7 cellular contexts compared by ENCODE assay signal in genomic region chr10:30219977-30220751, GRCh38.
A peak's percentile ranks its signal among the peaks of the same experiment; 100 is the strongest.
DNase-seq lines count a peak whose midpoint lies in the region; ATAC-seq and TF ChIP-seq lines count a peak whose summit lies in the region.

No MANE protein-coding gene starts in this region.

- TF ChIP-seq CTCF in GM23338 (conservative IDR thresholded peaks at IDR 0.05; ENCODE audit: low read depth in 2 of 2) (no peak), Panc1 (IDR thresholded peaks at IDR 0.05) (no peak), glutamatergic neuron (IDR thresholded peaks at IDR 0.05; ENCODE audit: partially characterized antibody, unreplicated experiment) (no peak)

- H3K79me2 ChIP-seq in GM23338 (replicated peaks; ENCODE audit: insufficient read depth) = no peaks in the 10 kb centered on the region

- H3K27ac ChIP-seq in GM23338 (ENCODE audit: low read depth) (no peak overlapping the region), Panc1 (ENCODE audit: low read length) (peak overlapping the region; percentile 48), skeletal muscle tissue (ENCODE audit: low read depth, low read length) (peak overlapping the region; percentile 22)

- H3K27me3 ChIP-seq in GM23338 (ENCODE audit: insufficient read depth) (no peaks in the 10 kb centered on the region), Panc1 (ENCODE audit: control insufficient read depth, insufficient read depth, low read length) (no peaks in the 10 kb centered on the region), skeletal muscle tissue (ENCODE audit: control insufficient read depth in 3 of 3, insufficient read depth in 3 of 3, low read length in 3 of 3) (no peaks in the 10 kb centered on the region)

- intact Hi-C loops in Panc1 (cut with micrococcal nuclease; ENCODE audit: unreplicated experiment) = no loop called here

- H3K36me3 Mint-ChIP-seq in GM23338 (ENCODE audit: low read depth) = no peaks in the 10 kb centered on the region
- no peaks in the 10 kb centered on the region for H3K36me3 Mint-ChIP-seq in glutamatergic neuron (ENCODE audit: unreplicated experiment)

- H3K4me3 ChIP-seq in GM23338 (no peak overlapping the region), Panc1 (ENCODE audit: low read depth in 2 of 2, low read length in 2 of 2) (0 out of 4 replicates have a peak overlapping the region, but pooled peaks of 1 of the 2 experiments have one; percentile 11), skeletal muscle tissue (ENCODE audit: low read length in 3 of 3) (peak overlapping the region; percentile 63 to 72 (median 70))

- H3K4me3 Mint-ChIP-seq in GM23338 = no peak overlapping the region
- no peak overlapping the region for H3K4me3 Mint-ChIP-seq in glutamatergic neuron (ENCODE audit: unreplicated experiment)

- peak overlapping the region; percentile 88; the same call in 1 of the 2 replicates for H2AFZ ChIP-seq in GM23338

- in situ Hi-C loops in Panc1 (cut with HindIII; ENCODE audit: low pct_unique_long_range_greater_than_20kb, low sequenced_read_pairs) = no loop called here

- POLR2A ChIA-PET in Panc1 (lab: Charles Lee) = no interaction called here

- no peaks in the 10 kb centered on the region for H4K20me1 ChIP-seq in GM23338 (replicated peaks; ENCODE audit: insufficient read depth)

- H3K4me1 ChIP-seq in GM23338 (ENCODE audit: insufficient read depth) (no peaks in the 10 kb centered on the region), Panc1 (ENCODE audit: control insufficient read depth, insufficient read depth, low read length) (peaks cover 15% of the 10 kb centered on the region), skeletal muscle tissue (ENCODE audit: control insufficient read depth in 3 of 3, insufficient read depth in 3 of 3, low read length in 3 of 3) (peaks cover 10 to 16% (median 11%) of the 10 kb centered on the region in 3 donors)

- DNase-seq in GM23338 (ENCODE audit: low spot score) (no peak), Panc1 (ENCODE audit: low read depth, low spot score) (no peak), globus pallidus (ENCODE audit: low spot score) (peak; percentile 8), NCI-H2196 treated with DMSO at 0.1 percent for 48 hours (lab: John Stamatoyannopoulos, UW; ENCODE audit: unreplicated experiment) (no peak), glutamatergic neuron (no peak)
- no peak for DNase-seq in activated effector memory CD4-positive, alpha-beta T cell treated with anti-CD3 and anti-CD28 coated beads, Interleukin-2, amount 50 U/mL, for 16 hours

- H3K9me3 Mint-ChIP-seq in GM23338 = no peaks in the 10 kb centered on the region
- peaks cover 4% of the 10 kb centered on the region for H3K9me3 Mint-ChIP-seq in glutamatergic neuron (ENCODE audit: unreplicated experiment)

- H3K9ac ChIP-seq in skeletal muscle tissue (ENCODE audit: low read depth in 1 of 3, low read length in 3 of 3) = peak overlapping the region in 2 of 3 donors; percentile 51 to 74

- H3K27ac Mint-ChIP-seq in GM23338 = no peak overlapping the region
- H3K27ac Mint-ChIP-seq in glutamatergic neuron (ENCODE audit: unreplicated experiment) = no peak overlapping the region

- CTCF ChIA-PET in Panc1 (lab: Charles Lee) = no interaction called here

- H3K36me3 ChIP-seq in GM23338 (ENCODE audit: insufficient read depth) (no peaks in the 10 kb centered on the region), Panc1 (ENCODE audit: control insufficient read depth, insufficient read depth, low read length) (no peaks in the 10 kb centered on the region), skeletal muscle tissue (ENCODE audit: control insufficient read depth in 3 of 3, insufficient read depth in 3 of 3, low read length in 3 of 3) (no peaks in the 10 kb centered on the region)

- no peak overlapping the region for H3K4me2 ChIP-seq in GM23338

- H3K4me1 Mint-ChIP-seq in GM23338 (peaks cover 12% of the 10 kb centered on the region), glutamatergic neuron (ENCODE audit: low read depth, unreplicated experiment) (peaks cover 5% of the 10 kb centered on the region)

- H3K27me3 Mint-ChIP-seq in GM23338 (ENCODE audit: insufficient read depth, low read depth, poor library complexity) (peaks cover 6% of the 10 kb centered on the region), glutamatergic neuron (ENCODE audit: unreplicated experiment) (peaks cover 3% of the 10 kb centered on the region)

- H3K9me3 ChIP-seq in Panc1 (ENCODE audit: control insufficient read depth, insufficient read depth, low read depth, low read length) (no peaks in the 10 kb centered on the region), skeletal muscle tissue (ENCODE audit: control insufficient read depth in 3 of 3, low read length in 3 of 3) (no peaks in the 10 kb centered on the region)

- no peaks in the 10 kb centered on the region for H3K9me2 ChIP-seq in GM23338 (ENCODE audit: insufficient read depth)

- ATAC-seq in GM23338 (no peak), Panc1 (peak; percentile 66)

- BruUV-seq in Panc1 (replicated peaks; lab: Mats Ljungman, UMichigan) = no TSS peak

- H3F3A ChIP-seq in GM23338 (replicated peaks; ENCODE audit: low read depth) = no peaks in the 10 kb centered on the region

TF ChIP-seq in GM23338, 12 proteins besides CTCF, POLR2A, EP300 and RAD21 (continues in another document):
- TF ChIP-seq STAT1 (IDR thresholded peaks at IDR 0.05; ENCODE audit: unreplicated experiment) (no peak), NANOG (IDR thresholded peaks at IDR 0.05; ENCODE audit: borderline replicate concordance) (no peak), CREB1 (CRISPR knock-in tag; IDR thresholded peaks at IDR 0.05; ENCODE audit: low read depth) (no peak), EZH2 (IDR thresholded peaks at IDR 0.05; ENCODE audit: low read depth, unreplicated experiment) (no peak), POLR2AphosphoS5 (IDR thresholded peaks at IDR 0.05; ENCODE audit: low read depth) (no peak), ZNF114 (CRISPR knock-in tag; IDR thresholded peaks at IDR 0.05) (no peak), ZNF462 (CRISPR knock-in tag; IDR thresholded peaks at IDR 0.05) (no peak), JUNB (IDR thresholded peaks at IDR 0.05; ENCODE audit: unreplicated experiment) (no peak)
